In genomic region chr1:77889671-77890070, GRCh38 we compare ENCODE assay signal across 10 cellular contexts. TPM values are rescaled to one million over a fixed set of nuclear protein-coding genes. Genes with fewer than 3 reads are reported as not detected.
DNase-seq lines count a peak whose midpoint lies in the region; ATAC-seq lines count a peak whose summit lies in the region.
"Had no signal": no experiment of that assay in that cellular context is flagged by ENCODE, and none has a peak within 500 bp of the region (broad histone marks: within the 10 kb centered on the region; RNA-seq: fewer than 3 reads in every experiment).

No MANE protein-coding gene starts in this region.

- H3K27me3 ChIP-seq in aorta (ENCODE audit: control insufficient read depth in 1 of 2, insufficient read depth in 2 of 2, low read length in 1 of 2), result no peaks in the 10 kb centered on the region

- no peak for ATAC-seq in activated naive CD8-positive, alpha-beta T cell treated with anti-CD3 and anti-CD28 coated beads, Interleukin-2, amount 50 U/mL, for 24 hours
- ATAC-seq in aorta (ENCODE audit: low FRiP score) (no peak), GM21786 (IDR thresholded peaks at IDR 0.05; ENCODE audit: unreplicated experiment) (no peak), GM21619 (IDR thresholded peaks at IDR 0.05; ENCODE audit: unreplicated experiment) (no peak)

- peak overlapping the region in 1 of 2 donors; percentile 96 for H3K27ac ChIP-seq in aorta (ENCODE audit: low read depth in 1 of 2, low read length in 2 of 2)
- H3K27ac ChIP-seq: C4-2B had no signal

- H3K27me3 Mint-ChIP-seq in activated naive CD8-positive, alpha-beta T cell, result peaks cover 10% of the 10 kb centered on the region
- H3K27me3 Mint-ChIP-seq in activated naive CD8-positive, alpha-beta T cell treated with anti-CD3 and anti-CD28 coated beads, Interleukin-2, amount 50 U/mL, for 24 hours, result peaks cover 27% of the 10 kb centered on the region

- no peaks in the 10 kb centered on the region for H3K9me3 ChIP-seq in aorta (ENCODE audit: control insufficient read depth, low read length)

- H3K27ac Mint-ChIP-seq in activated naive CD8-positive, alpha-beta T cell, result no peak overlapping the region
- H3K27ac Mint-ChIP-seq in activated naive CD8-positive, alpha-beta T cell treated with anti-CD3 and anti-CD28 coated beads, Interleukin-2, amount 50 U/mL, for 24 hours, result no peak overlapping the region

- H3K4me3 ChIP-seq in aorta (ENCODE audit: low read length in 2 of 2), result peak overlapping the region; percentile 93 to 97

- H3K4me1 ChIP-seq in aorta (ENCODE audit: control insufficient read depth in 1 of 2, insufficient read depth in 2 of 2, low read length in 2 of 2), result no peaks in the 10 kb centered on the region

- H3K9me3 Mint-ChIP-seq in activated naive CD8-positive, alpha-beta T cell (ENCODE audit: low read depth), result no peaks in the 10 kb centered on the region
- no peaks in the 10 kb centered on the region for H3K9me3 Mint-ChIP-seq in activated naive CD8-positive, alpha-beta T cell treated with anti-CD3 and anti-CD28 coated beads, Interleukin-2, amount 50 U/mL, for 24 hours

- DNase-seq in activated naive CD8-positive, alpha-beta T cell treated with anti-CD3 and anti-CD28 coated beads, Interleukin-2, amount 50 U/mL, for 24 hours, result no peak
- DNase-seq in dermis blood vessel endothelial cell (peak; percentile 71), lung microvascular endothelial cell (ENCODE audit: low read depth in 2 of 2) (peak; percentile 15 to 80), aorta (no peak), activated gamma-delta T cell (lab: John Stamatoyannopoulos, UW) (no peak)
- DNase-seq: stimulated activated CD4-positive, alpha-beta T cell treated with anti-CD3 and anti-CD28 coated beads, Interleukin-12 subunit alpha, Interleukin-12 subunit beta, amount 100 ng/mL, for 4 hours had no signal

- H3K36me3 Mint-ChIP-seq in activated naive CD8-positive, alpha-beta T cell, result peaks cover 12% of the 10 kb centered on the region
- peaks cover 4% of the 10 kb centered on the region for H3K36me3 Mint-ChIP-seq in activated naive CD8-positive, alpha-beta T cell treated with anti-CD3 and anti-CD28 coated beads, Interleukin-2, amount 50 U/mL, for 24 hours (ENCODE audit: low read depth)

- peaks cover 2 to 4% of the 10 kb centered on the region in 2 donors for H3K36me3 ChIP-seq in aorta (ENCODE audit: control insufficient read depth in 1 of 2, insufficient read depth in 2 of 2, low read length in 1 of 2)

- peak overlapping the region; percentile 83 for H3K4me3 Mint-ChIP-seq in activated naive CD8-positive, alpha-beta T cell
- no peak overlapping the region for H3K4me3 Mint-ChIP-seq in activated naive CD8-positive, alpha-beta T cell treated with anti-CD3 and anti-CD28 coated beads, Interleukin-2, amount 50 U/mL, for 24 hours

- intact Hi-C loops in aorta (cut with DNase I), result loop anchor here (5.0 to 10.0 kb wide), 2 partner anchors 57 to 205 kb away; partner anchors contain the start of gene ZZZ3 (in 1 of the 2)

- WGBS in aorta, 2 donors, result 3 to 8% methylated on average over 7 of the region's 7 CpGs

- H3K4me1 Mint-ChIP-seq in activated naive CD8-positive, alpha-beta T cell (ENCODE audit: low read depth), result peaks cover 7% of the 10 kb centered on the region
- H3K4me1 Mint-ChIP-seq in activated naive CD8-positive, alpha-beta T cell treated with anti-CD3 and anti-CD28 coated beads, Interleukin-2, amount 50 U/mL, for 24 hours, result peaks cover 11% of the 10 kb centered on the region

RNA-seq across cellular contexts. Expression of gene NEXN, which starts 1.2 kb away (rescaled TPM):
- 3.1 and 5.8 TPM in 2 replicates for total RNA-seq in dermis blood vessel endothelial cell
- 1.3 and 6.3 TPM in 2 replicates for total RNA-seq in lung microvascular endothelial cell
- total RNA-seq in aorta, result 100 to 1,000 TPM in 1 of 2 donors, 10 to 100 TPM in 1; 81.9 to 237 TPM
- polyA plus RNA-seq in aorta, result 100 to 1,000 TPM; 145 to 147 TPM

Comparison
In these comparisons a context has a peak if more than half of its experiments do, and no peak if none do; other contexts are left out.
1. DNase-seq: peak in dermis blood vessel endothelial cell (single experiment) and lung microvascular endothelial cell (2 of 2); none in activated naive CD8-positive, alpha-beta T cell treated with anti-CD3 and anti-CD28 coated beads, Interleukin-2, amount 50 U/mL, for 24 hours (single experiment), aorta (0 of 2) and activated gamma-delta T cell (single experiment).
2. RNA of gene NEXN, which starts 1.2 kb away (total RNA-seq): 81.9 to 237 TPM in aorta; 1.3 to 6.3 TPM in lung microvascular endothelial cell and 3.1 to 5.8 TPM in dermis blood vessel endothelial cell; every median in the first group is over 10 times any median in the second.